12 cellular contexts compared by ENCODE assay signal in the genomic region with DNA sequence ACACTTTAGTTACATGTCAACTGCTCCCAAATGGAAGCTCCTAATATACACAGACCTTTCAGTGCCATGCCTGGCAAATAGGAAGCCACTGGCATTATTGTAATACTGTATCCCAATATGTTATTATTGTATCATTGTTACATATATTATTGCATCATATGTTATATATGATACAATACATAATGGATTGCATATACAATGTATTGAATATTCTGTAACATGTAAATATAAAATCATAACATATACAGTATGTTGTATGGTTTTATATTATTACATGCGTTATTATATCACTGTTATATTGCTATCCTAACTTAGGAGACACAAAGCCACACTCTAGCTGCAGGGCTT.
"Had no signal": no experiment of that assay in that cellular context is flagged by ENCODE, and none has a peak within 500 bp of the region (broad histone marks: within the 10 kb centered on the region; RNA-seq: fewer than 3 reads in every experiment).

No MANE protein-coding gene starts in this region.

- H3K4me3 Mint-ChIP-seq: activated naive CD4-positive, alpha-beta T cell treated with anti-CD3 and anti-CD28 coated beads for 36 hours; activated T-helper 17 cell treated with anti-CD3 and anti-CD28 coated beads, Interleukin-2, amount 50 U/mL, for 72 hours; nephron had no signal

- H3K27me3 ChIP-seq: adrenal gland, stomach, uterus had no signal

- H3K36me3 ChIP-seq: adrenal gland, stomach, thoracic aorta, uterus had no signal

- H3K27ac ChIP-seq: adrenal gland, thoracic aorta had no signal

- DNase-seq: activated CD4-positive, alpha-beta T cell treated with anti-CD3 and anti-CD28 coated beads for 48 hours; activated naive CD4-positive, alpha-beta T cell treated with anti-CD3 and anti-CD28 coated beads for 36 hours; central memory CD4-positive, alpha-beta T cell; effector CD8-positive, alpha-beta T cell; stimulated activated CD4-positive, alpha-beta T cell treated with anti-CD3 and anti-CD28 coated beads, Interleukin-4, amount 100 ng/mL, for 4 hours; stomach; uterus had no signal

- H3K27me3 Mint-ChIP-seq: activated T-helper 17 cell treated with anti-CD3 and anti-CD28 coated beads, Interleukin-2, amount 50 U/mL, for 72 hours had no signal

- H3K4me3 ChIP-seq: adrenal gland, coronary artery, stomach, thoracic aorta, uterus had no signal

- H3K9me3 Mint-ChIP-seq: activated naive CD4-positive, alpha-beta T cell treated with anti-CD3 and anti-CD28 coated beads for 36 hours; activated T-helper 17 cell treated with anti-CD3 and anti-CD28 coated beads, Interleukin-2, amount 50 U/mL, for 72 hours; nephron had no signal

- H3K27ac Mint-ChIP-seq: activated naive CD4-positive, alpha-beta T cell treated with anti-CD3 and anti-CD28 coated beads for 36 hours; activated T-helper 17 cell treated with anti-CD3 and anti-CD28 coated beads, Interleukin-2, amount 50 U/mL, for 72 hours had no signal

- H3K9me3 ChIP-seq: adrenal gland, stomach, thoracic aorta, uterus had no signal

- ATAC-seq: activated T-helper 17 cell treated with anti-CD3 and anti-CD28 coated beads, Interleukin-2, amount 50 U/mL, for 72 hours had no signal

- H3K4me1 ChIP-seq: uterus had no signal
